Comparison of ENCODE assay signal across 15 cellular contexts in genomic region chr21:45977396-45977795, GRCh38. TPM values are rescaled to one million over a fixed set of nuclear protein-coding genes. Genes with fewer than 3 reads are reported as not detected.
DNase-seq lines count a peak whose midpoint lies in the region; ATAC-seq and TF ChIP-seq lines count a peak whose summit lies in the region.
"Had no signal": no experiment of that assay in that cellular context is flagged by ENCODE, and none has a peak within 500 bp of the region (broad histone marks: within the 10 kb centered on the region; RNA-seq: fewer than 3 reads in every experiment).

No MANE protein-coding gene starts in this region.

- intact Hi-C loops in breast epithelium (cut with DNase I; ENCODE audit: low total_unique reads) (no loop called here), MCF 10A (cut with micrococcal nuclease) (no loop called here), cardiac septum (cut with DNase I) (loop anchor here (10.0 kb wide), 3 partner anchors 87 to 347 kb away; partner anchors contain the start of genes C21orf58, MCM3AP, PCNT and YBEY), vagina (cut with DNase I) (loop anchor here (10.0 kb wide), 1 partner anchor 347 kb away; the partner anchor contains the start of genes C21orf58 and PCNT)

- no peak overlapping the region for H3K4me3 Mint-ChIP-seq in MCF 10A (ENCODE audit: unreplicated experiment)
- no peak overlapping the region for H3K4me3 Mint-ChIP-seq in T-cell
- H3K4me3 Mint-ChIP-seq: naive B cell had no signal

- H3K27me3 ChIP-seq in breast epithelium (no peaks in the 10 kb centered on the region), mucosa of rectum (ENCODE audit: control insufficient read depth in 2 of 2, insufficient read depth in 2 of 2, low read length in 2 of 2) (peaks cover 22 to 25% of the 10 kb centered on the region in 2 donors), vagina (no peaks in the 10 kb centered on the region)
- H3K27me3 ChIP-seq: brain microvascular endothelial cell had no signal

- TF ChIP-seq POLR2A in breast epithelium (IDR thresholded peaks at IDR 0.05) (no peak), vagina (IDR thresholded peaks at IDR 0.05) (no peak)

- peaks cover 16 to 19% of the 10 kb centered on the region in 2 donors for H3K4me1 ChIP-seq in breast epithelium
- peaks cover 14 to 20% of the 10 kb centered on the region in 2 donors for H3K4me1 ChIP-seq in mucosa of rectum (ENCODE audit: control insufficient read depth in 2 of 2, insufficient read depth in 2 of 2, low read length in 2 of 2)
- H3K4me1 ChIP-seq in vagina = peaks cover 43% of the 10 kb centered on the region

- POLR2A ChIA-PET in MCF 10A (lab: Yijun Ruan, JAX) (no interaction called here), T-cell (lab: Charles Lee) (no interaction called here)

- H3K27me3 Mint-ChIP-seq in MCF 10A (ENCODE audit: insufficient read depth, unreplicated experiment) = peaks cover 14% of the 10 kb centered on the region
- peaks cover 11 to 12% of the 10 kb centered on the region in 2 donors for H3K27me3 Mint-ChIP-seq in T-cell

- ATAC-seq in HG02610 (IDR thresholded peaks at IDR 0.05; ENCODE audit: unreplicated experiment) (no peak), T-cell (replicated peaks in 1 of 4) (no peak)

- DNase-seq in breast epithelium (ENCODE audit: low spot score in 2 of 2) = peak in 1 of 2 donors; percentile 51
- DNase-seq in MCF 10A (ENCODE audit: unreplicated experiment) = no peak
- DNase-seq in cardiac septum (ENCODE audit: low spot score) = peak; percentile 73
- DNase-seq in vagina (ENCODE audit: extremely low spot score in 2 of 2) = no peak
- DNase-seq in T-helper 1 cell = no peak
- no peak for DNase-seq in T-cell
- DNase-seq: ACHN; activated CD4-positive, alpha-beta T cell treated with anti-CD3 and anti-CD28 coated beads for 1 hour; brain microvascular endothelial cell; naive B cell; NCI-H2107; SW 1271 had no signal

- no TSS peak for BruUV-seq in MCF 10A (replicated peaks; lab: Mats Ljungman, UMichigan)

- no peak overlapping the region for H3K4me3 ChIP-seq in breast epithelium
- H3K4me3 ChIP-seq in mucosa of rectum (ENCODE audit: low read length in 2 of 2) = no peak overlapping the region
- peak overlapping the region in 1 of 2 donors; percentile 35 for H3K4me3 ChIP-seq in vagina

- CTCF ChIA-PET in MCF 10A (lab: Yijun Ruan, JAX) (no interaction called here), T-cell (lab: Charles Lee) (no interaction called here)

- H3K9me3 Mint-ChIP-seq in MCF 10A (ENCODE audit: unreplicated experiment) (no peaks in the 10 kb centered on the region), T-cell (no peaks in the 10 kb centered on the region)

- no peaks in the 10 kb centered on the region for H3K4me1 Mint-ChIP-seq in MCF 10A (ENCODE audit: insufficient read depth, unreplicated experiment)
- peaks cover 11 to 26% (median 20%) of the 10 kb centered on the region in 3 donors for H3K4me1 Mint-ChIP-seq in T-cell

- H3K36me3 ChIP-seq in breast epithelium (no peaks in the 10 kb centered on the region), mucosa of rectum (ENCODE audit: control insufficient read depth in 2 of 2, insufficient read depth in 2 of 2, low read length in 2 of 2) (no peaks in the 10 kb centered on the region), vagina (no peaks in the 10 kb centered on the region)
- H3K36me3 ChIP-seq: brain microvascular endothelial cell had no signal

- peak overlapping the region; percentile 48 to 89 for H3K27ac ChIP-seq in breast epithelium
- H3K27ac ChIP-seq in mucosa of rectum (ENCODE audit: low read depth in 2 of 2, low read length in 2 of 2) = peak overlapping the region; percentile 61 to 72
- peak overlapping the region; percentile 97 for H3K27ac ChIP-seq in vagina
- H3K27ac ChIP-seq: brain microvascular endothelial cell, epithelial cell of prostate had no signal

- TF ChIP-seq CTCF in breast epithelium (IDR thresholded peaks at IDR 0.05) (no peak), MCF 10A (IDR thresholded peaks at IDR 0.05; ENCODE audit: unreplicated experiment) (no peak), vagina (IDR thresholded peaks at IDR 0.05) (no peak)

- H3K9me3 ChIP-seq in breast epithelium (no peaks in the 10 kb centered on the region), mucosa of rectum (ENCODE audit: control insufficient read depth in 2 of 2, low read length in 2 of 2) (no peaks in the 10 kb centered on the region), vagina (no peaks in the 10 kb centered on the region)

- H3K36me3 Mint-ChIP-seq in MCF 10A (ENCODE audit: insufficient read depth, unreplicated experiment) (no peaks in the 10 kb centered on the region), T-cell (no peaks in the 10 kb centered on the region)
- H3K36me3 Mint-ChIP-seq: naive B cell had no signal

- H3K27ac Mint-ChIP-seq in MCF 10A (ENCODE audit: low read depth, unreplicated experiment) = no peak overlapping the region
- no peak overlapping the region for H3K27ac Mint-ChIP-seq in T-cell
- H3K27ac Mint-ChIP-seq: naive B cell had no signal

- H3K9ac ChIP-seq in mucosa of rectum (ENCODE audit: low read depth in 1 of 2, low read length in 2 of 2) = no peak overlapping the region

RNA-seq across cellular contexts. Expression of gene COL6A1, which starts 4.2 kb away (rescaled TPM):
- total RNA-seq in breast epithelium = 100 to 1,000 TPM; 137 to 527 (median 201) TPM
- 3.2 and 3.5 TPM in 2 replicates for total RNA-seq in MCF 10A (2022)
- total RNA-seq in cardiac septum = 140 TPM
- total RNA-seq in vagina = 520 TPM
- total RNA-seq in T-cell = 10 to 100 TPM in 3 of 5 donors, 1 to 10 TPM in 2; 4.2 to 25.3 (median 14.6) TPM

Comparison
In these comparisons a context has a peak if more than half of its experiments do, and no peak if none do; other contexts are left out.
1. intact Hi-C loops: an anchor here in cardiac septum (10.0 kb wide) and vagina (10.0 kb wide); none called in breast epithelium and MCF 10A.